ENCODE assay signal across 29 cellular contexts in the genomic region with DNA sequence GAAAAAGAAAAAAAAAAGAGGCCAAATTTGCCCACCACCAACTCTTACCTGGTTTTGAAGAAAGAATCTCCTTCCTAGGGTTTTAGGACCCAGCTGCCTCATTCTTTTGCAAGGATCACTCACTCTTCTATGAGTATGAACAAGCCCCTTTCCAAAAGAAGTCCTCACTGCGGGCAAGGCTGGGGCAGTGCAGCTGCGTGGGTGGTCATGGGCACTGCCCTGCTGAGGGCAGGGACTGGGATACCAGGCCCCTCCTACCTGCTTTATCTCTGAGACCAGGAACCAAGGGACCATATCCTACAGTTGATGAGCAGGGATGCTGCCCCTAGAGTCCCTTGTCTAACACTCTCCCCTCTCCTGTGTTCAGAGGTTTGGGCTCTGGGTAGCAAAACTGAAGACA. TPM values are rescaled to one million over a fixed set of nuclear protein-coding genes. Genes with fewer than 3 reads are reported as not detected.
"Had no signal": no experiment of that assay in that cellular context is flagged by ENCODE, and none has a peak within 500 bp of the region (broad histone marks: within the 10 kb centered on the region; RNA-seq: fewer than 3 reads in every experiment).

No MANE protein-coding gene starts in this region.

- H3K9me3 ChIP-seq: adrenal gland, ascending aorta, esophagus muscularis mucosa, gastrocnemius medialis, mucosa of descending colon, stomach, suprapubic skin, transverse colon, uterus had no signal

- H3K27me3 ChIP-seq: adrenal gland, ascending aorta, brain microvascular endothelial cell, gastrocnemius medialis, stomach, suprapubic skin, transverse colon, uterus had no signal

- H3K4me3 ChIP-seq: adrenal gland, mucosa of descending colon, suprapubic skin had no signal

- H3K4me1 ChIP-seq: uterus had no signal

- DNase-seq: activated naive CD4-positive, alpha-beta T cell; activated T-cell treated with anti-CD3 and anti-CD28 coated beads, Interleukin-2, amount 50 U/mL, for 1 hour; adrenal gland; brain microvascular endothelial cell; central memory CD4-positive, alpha-beta T cell; dermis blood vessel endothelial cell; effector CD8-positive, alpha-beta T cell; gastrocnemius medialis; head of caudate nucleus; mucosa of descending colon; nephron progenitor cell; occipital lobe; posterior cingulate gyrus; small intestine; stimulated activated CD4-positive, alpha-beta T cell treated with anti-CD3 and anti-CD28 coated beads, Interleukin-2, amount 100 ng/mL, for 24 hours; stomach; transverse colon; uterus had no signal

- H3K9me3 Mint-ChIP-seq: activated T-helper 17 cell treated with anti-CD3 and anti-CD28 coated beads, Interleukin-2, amount 50 U/mL, for 72 hours; memory B cell; stimulated activated memory B cell treated with anti-CD40 and anti-IgM and Interleukin-4, amounts not matched to agents 10 μg/mL and 1 μg/mL and 100 μg/mL, for 72 hours; T-helper 2 cell treated with Interferon-gamma antibody and Interleukin-4, amounts not matched to agents 5 μg/mL and 100 μg/mL, for 36 hours had no signal

- H3K36me3 Mint-ChIP-seq: activated naive CD8-positive, alpha-beta T cell; memory B cell; stimulated activated memory B cell treated with anti-CD40 and anti-IgM and Interleukin-4, amounts not matched to agents 10 μg/mL and 1 μg/mL and 100 μg/mL, for 72 hours had no signal

- H3K27me3 Mint-ChIP-seq: activated naive CD8-positive, alpha-beta T cell; activated T-helper 17 cell treated with anti-CD3 and anti-CD28 coated beads, Interleukin-2, amount 50 U/mL, for 72 hours; memory B cell; stimulated activated memory B cell treated with anti-CD40 and anti-IgM and Interleukin-4, amounts not matched to agents 10 μg/mL and 1 μg/mL and 100 μg/mL, for 72 hours had no signal

- H3K4me3 Mint-ChIP-seq: activated naive CD8-positive, alpha-beta T cell; memory B cell; stimulated activated memory B cell treated with anti-CD40 and anti-IgM and Interleukin-4, amounts not matched to agents 10 μg/mL and 1 μg/mL and 100 μg/mL, for 72 hours; T-helper 2 cell treated with Interferon-gamma antibody and Interleukin-4, amounts not matched to agents 5 μg/mL and 100 μg/mL, for 36 hours had no signal

- H3K27ac ChIP-seq: adrenal gland, ascending aorta, brain microvascular endothelial cell, esophagus muscularis mucosa, gastrocnemius medialis, stomach, suprapubic skin, transverse colon, uterus had no signal

- H3K36me3 ChIP-seq: adrenal gland, ascending aorta, brain microvascular endothelial cell, gastrocnemius medialis, stomach, suprapubic skin, transverse colon, uterus had no signal

- H3K27ac Mint-ChIP-seq: activated naive CD8-positive, alpha-beta T cell; activated T-helper 17 cell treated with anti-CD3 and anti-CD28 coated beads, Interleukin-2, amount 50 U/mL, for 72 hours; nephron progenitor cell; stimulated activated memory B cell treated with anti-CD40 and anti-IgM and Interleukin-4, amounts not matched to agents 10 μg/mL and 1 μg/mL and 100 μg/mL, for 72 hours; T-helper 2 cell treated with Interferon-gamma antibody and Interleukin-4, amounts not matched to agents 5 μg/mL and 100 μg/mL, for 36 hours had no signal

- FAIRE-seq: endothelial cell of umbilical vein, islet of Langerhans, small intestine had no signal

- ATAC-seq: activated T-helper 17 cell treated with anti-CD3 and anti-CD28 coated beads, Interleukin-2, amount 50 U/mL, for 72 hours; gastrocnemius medialis; mucosa of descending colon; sciatic nerve; stimulated activated memory B cell treated with anti-CD40 and anti-IgM and Interleukin-4, amounts not matched to agents 10 μg/mL and 1 μg/mL and 100 μg/mL, for 72 hours had no signal

RNA-seq across cellular contexts. Expression of gene HPD, which starts 20.6 kb away (rescaled TPM):
- total RNA-seq: activated T-helper 17 cell treated with anti-CD3 and anti-CD28 coated beads, Interleukin-2, amount 50 U/mL, for 72 hours; dermis blood vessel endothelial cell; endothelial cell of umbilical vein; occipital lobe had no signal
- polyA plus RNA-seq: endothelial cell of umbilical vein had no signal
